Comparison of ENCODE assay signal across 9 cellular contexts in the genomic region with DNA sequence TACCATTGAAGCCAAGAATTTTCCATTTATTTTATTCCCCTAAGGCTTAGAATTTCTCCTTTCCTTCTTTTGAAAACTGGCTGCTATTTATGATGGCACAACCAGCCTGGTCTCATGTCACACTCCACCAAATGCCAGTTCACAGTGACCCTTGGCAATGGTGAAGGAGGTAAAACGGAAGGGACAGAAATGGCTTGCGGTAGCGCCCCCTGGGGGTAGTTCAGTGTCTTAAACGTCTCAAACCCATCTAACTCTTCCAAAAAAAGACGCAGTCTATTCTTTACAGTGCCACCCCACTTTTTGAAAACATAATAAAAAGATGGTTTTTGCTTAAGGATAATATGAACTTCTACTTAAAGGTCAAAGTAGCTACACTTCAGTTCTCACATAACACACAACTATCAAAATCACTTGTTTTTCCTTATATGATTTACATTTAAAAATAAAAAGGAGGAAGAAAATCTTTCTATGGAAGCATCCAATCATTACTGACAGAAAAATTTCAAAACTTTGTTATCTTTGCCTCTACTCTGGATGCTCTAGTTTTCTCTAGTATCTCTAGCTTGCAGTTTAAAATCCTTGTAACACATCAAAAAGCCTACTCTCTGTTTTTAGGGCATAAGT. TPM values are rescaled to one million over a fixed set of nuclear protein-coding genes. Genes with fewer than 3 reads are reported as not detected.
DNase-seq lines count a peak whose midpoint lies in the region; ATAC-seq and TF ChIP-seq lines count a peak whose summit lies in the region.
"Had no signal": no experiment of that assay in that cellular context is flagged by ENCODE, and none has a peak within 500 bp of the region (broad histone marks: within the 10 kb centered on the region; RNA-seq: fewer than 3 reads in every experiment).

No MANE protein-coding gene starts in this region.

- H3K4me3 ChIP-seq in body of pancreas (no peak overlapping the region), lower lobe of right lung (no peak overlapping the region), vagina (no peak overlapping the region)

- H3K4me1 Mint-ChIP-seq in T-helper 2 cell treated with Interferon-gamma antibody and Interleukin-4, amounts not matched to agents 5 μg/mL and 100 μg/mL, for 36 hours (ENCODE audit: low read depth): peaks cover 27% of the 10 kb centered on the region
- H3K4me1 Mint-ChIP-seq in stimulated activated naive CD8-positive, alpha-beta T cell treated with anti-CD3 and anti-CD28 coated beads, Interleukin-15, amount 100 ng/mL, for 72 hours: peaks cover 13% of the 10 kb centered on the region

- H3K9me3 ChIP-seq in body of pancreas: no peaks in the 10 kb centered on the region
- no peaks in the 10 kb centered on the region for H3K9me3 ChIP-seq in lower lobe of right lung
- H3K9me3 ChIP-seq in vagina: no peaks in the 10 kb centered on the region

- H3K36me3 ChIP-seq in body of pancreas (replicated peaks in 1 of 2; ENCODE audit: insufficient read depth in 1 of 2, low read depth in 2 of 2): peaks cover 0 to 2% of the 10 kb centered on the region in 2 donors
- H3K36me3 ChIP-seq in lower lobe of right lung: peaks cover 45% of the 10 kb centered on the region
- H3K36me3 ChIP-seq in vagina: peaks cover 0 to 13% of the 10 kb centered on the region in 2 donors

- WGBS in body of pancreas, 2 donors: 45 to 53% methylated on average over 5 of the region's 5 CpGs

- intact Hi-C loops in body of pancreas (cut with DNase I): no loop called here
- intact Hi-C loops in lower lobe of right lung (cut with DNase I): no loop called here
- intact Hi-C loops in vagina (cut with DNase I): no loop called here

- no peaks in the 10 kb centered on the region for H3K27me3 Mint-ChIP-seq in T-helper 2 cell treated with Interferon-gamma antibody and Interleukin-4, amounts not matched to agents 5 μg/mL and 100 μg/mL, for 36 hours (ENCODE audit: low read depth)
- no peaks in the 10 kb centered on the region for H3K27me3 Mint-ChIP-seq in stimulated activated naive CD8-positive, alpha-beta T cell treated with anti-CD3 and anti-CD28 coated beads, Interleukin-15, amount 100 ng/mL, for 72 hours
- H3K27me3 Mint-ChIP-seq: dendritic cell treated with granulocyte-macrophage colony-stimulating factor and Interleukin-4, amounts not matched to agents 40 ng/mL and 50 ng/mL, for 4 days had no signal

- no peak for TF ChIP-seq POLR2A in body of pancreas (IDR thresholded peaks at IDR 0.05)
- no peak for TF ChIP-seq POLR2A in vagina (IDR thresholded peaks at IDR 0.05)

- H3K27me3 ChIP-seq in body of pancreas (no peaks in the 10 kb centered on the region), lower lobe of right lung (ENCODE audit: low read depth) (no peaks in the 10 kb centered on the region), vagina (no peaks in the 10 kb centered on the region)

- H3K4me3 Mint-ChIP-seq in T-helper 2 cell treated with Interferon-gamma antibody and Interleukin-4, amounts not matched to agents 5 μg/mL and 100 μg/mL, for 36 hours: no peak overlapping the region
- H3K4me3 Mint-ChIP-seq in stimulated activated naive CD8-positive, alpha-beta T cell treated with anti-CD3 and anti-CD28 coated beads, Interleukin-15, amount 100 ng/mL, for 72 hours: no peak overlapping the region
- H3K4me3 Mint-ChIP-seq: dendritic cell treated with granulocyte-macrophage colony-stimulating factor and Interleukin-4, amounts not matched to agents 40 ng/mL and 50 ng/mL, for 4 days had no signal

- no peaks in the 10 kb centered on the region for H3K9me3 Mint-ChIP-seq in T-helper 2 cell treated with Interferon-gamma antibody and Interleukin-4, amounts not matched to agents 5 μg/mL and 100 μg/mL, for 36 hours
- H3K9me3 Mint-ChIP-seq in stimulated activated naive CD8-positive, alpha-beta T cell treated with anti-CD3 and anti-CD28 coated beads, Interleukin-15, amount 100 ng/mL, for 72 hours: no peaks in the 10 kb centered on the region
- H3K9me3 Mint-ChIP-seq: dendritic cell treated with granulocyte-macrophage colony-stimulating factor and Interleukin-4, amounts not matched to agents 40 ng/mL and 50 ng/mL, for 4 days had no signal

- ATAC-seq in body of pancreas (no peak), lower lobe of right lung (peak; percentile 45 to 51), GM18909 (IDR thresholded peaks at IDR 0.05; ENCODE audit: poor library complexity, unreplicated experiment) (no peak)
- ATAC-seq in stimulated activated naive CD8-positive, alpha-beta T cell treated with anti-CD3 and anti-CD28 coated beads, Interleukin-15, amount 100 ng/mL, for 72 hours: peak; percentile 62

- CTCF ChIA-PET in GM10248 (lab: Yijun Ruan, JAX): interaction anchor here (0.6 to 5.7 kb wide), 24 partner anchors 8 to 243 kb away, joined by 3 to 61 read pairs (median 4); no protein-coding TSS in a partner anchor

- peaks cover 36% of the 10 kb centered on the region for H3K36me3 Mint-ChIP-seq in T-helper 2 cell treated with Interferon-gamma antibody and Interleukin-4, amounts not matched to agents 5 μg/mL and 100 μg/mL, for 36 hours (ENCODE audit: low read depth)

- no peak overlapping the region for H3K27ac ChIP-seq in body of pancreas
- no peak overlapping the region for H3K27ac ChIP-seq in lower lobe of right lung
- H3K27ac ChIP-seq in vagina: no peak overlapping the region

- TF ChIP-seq CTCF in GM10248 (IDR thresholded peaks at IDR 0.05; ENCODE audit: control extremely low read depth, extremely low read depth, low read depth, missing control alignments) (peak; percentile 54), body of pancreas (IDR thresholded peaks at IDR 0.05) (peak in 5 of 7 experiments; percentile 20 to 34 (median 31)), lower lobe of right lung (IDR thresholded peaks at IDR 0.05) (peak; percentile 58), vagina (IDR thresholded peaks at IDR 0.05) (no peak)

- DNase-seq in GM10248 (ENCODE audit: extremely low spot score) (peak; percentile 31), HuH-7 (ENCODE audit: low spot score) (peak; percentile 29), body of pancreas (peak; percentile 28 to 44 (median 37)), lower lobe of right lung (peak; percentile 57), vagina (ENCODE audit: extremely low spot score in 2 of 2) (no peak)
- DNase-seq in T-helper 2 cell treated with Interferon-gamma antibody and Interleukin-4, amounts not matched to agents 5 μg/mL and 100 μg/mL, for 36 hours (ENCODE audit: low spot score): peak; percentile 41
- DNase-seq in stimulated activated naive CD8-positive, alpha-beta T cell treated with anti-CD3 and anti-CD28 coated beads, Interleukin-15, amount 100 ng/mL, for 72 hours: peak; percentile 41 to 60

- H3K4me1 ChIP-seq in body of pancreas: peaks cover 31% of the 10 kb centered on the region
- H3K4me1 ChIP-seq in lower lobe of right lung: peaks cover 15% of the 10 kb centered on the region
- peaks cover 16% of the 10 kb centered on the region for H3K4me1 ChIP-seq in vagina

- H3K27ac Mint-ChIP-seq in T-helper 2 cell treated with Interferon-gamma antibody and Interleukin-4, amounts not matched to agents 5 μg/mL and 100 μg/mL, for 36 hours: no peak overlapping the region
- peak overlapping the region; percentile 24 to 77 for H3K27ac Mint-ChIP-seq in stimulated activated naive CD8-positive, alpha-beta T cell treated with anti-CD3 and anti-CD28 coated beads, Interleukin-15, amount 100 ng/mL, for 72 hours
- H3K27ac Mint-ChIP-seq: dendritic cell treated with granulocyte-macrophage colony-stimulating factor and Interleukin-4, amounts not matched to agents 40 ng/mL and 50 ng/mL, for 4 days had no signal

- POLR2A ChIA-PET in GM10248 (lab: Yijun Ruan, JAX): no interaction called here

RNA-seq across cellular contexts. Expression of a gene that starts 28.0 kb away (rescaled TPM):
- total RNA-seq in body of pancreas: 1 to 10 TPM; 6.0 to 8.9 TPM
- 10.5 TPM for total RNA-seq in lower lobe of right lung
- 9.3 TPM for total RNA-seq in vagina

Comparison
In these comparisons a context has a peak if more than half of its experiments do, and no peak if none do; other contexts are left out.
1. DNase-seq: peak in GM10248 (single experiment), HuH-7 (single experiment), T-helper 2 cell treated with Interferon-gamma antibody and Interleukin-4, amounts not matched to agents 5 μg/mL and 100 μg/mL, for 36 hours (single experiment), body of pancreas (4 of 4), lower lobe of right lung (single experiment) and stimulated activated naive CD8-positive, alpha-beta T cell treated with anti-CD3 and anti-CD28 coated beads, Interleukin-15, amount 100 ng/mL, for 72 hours (2 of 2); none in vagina (0 of 2).
2. CTCF ChIP-seq: peak in GM10248 (single experiment), body of pancreas (5 of 7) and lower lobe of right lung (single experiment); none in vagina (0 of 3).
3. ATAC-seq: peak in lower lobe of right lung (2 of 2) and stimulated activated naive CD8-positive, alpha-beta T cell treated with anti-CD3 and anti-CD28 coated beads, Interleukin-15, amount 100 ng/mL, for 72 hours (single experiment); none in body of pancreas (single experiment) and GM18909 (single experiment).